8 cellular contexts compared by ENCODE assay signal in the genomic region with DNA sequence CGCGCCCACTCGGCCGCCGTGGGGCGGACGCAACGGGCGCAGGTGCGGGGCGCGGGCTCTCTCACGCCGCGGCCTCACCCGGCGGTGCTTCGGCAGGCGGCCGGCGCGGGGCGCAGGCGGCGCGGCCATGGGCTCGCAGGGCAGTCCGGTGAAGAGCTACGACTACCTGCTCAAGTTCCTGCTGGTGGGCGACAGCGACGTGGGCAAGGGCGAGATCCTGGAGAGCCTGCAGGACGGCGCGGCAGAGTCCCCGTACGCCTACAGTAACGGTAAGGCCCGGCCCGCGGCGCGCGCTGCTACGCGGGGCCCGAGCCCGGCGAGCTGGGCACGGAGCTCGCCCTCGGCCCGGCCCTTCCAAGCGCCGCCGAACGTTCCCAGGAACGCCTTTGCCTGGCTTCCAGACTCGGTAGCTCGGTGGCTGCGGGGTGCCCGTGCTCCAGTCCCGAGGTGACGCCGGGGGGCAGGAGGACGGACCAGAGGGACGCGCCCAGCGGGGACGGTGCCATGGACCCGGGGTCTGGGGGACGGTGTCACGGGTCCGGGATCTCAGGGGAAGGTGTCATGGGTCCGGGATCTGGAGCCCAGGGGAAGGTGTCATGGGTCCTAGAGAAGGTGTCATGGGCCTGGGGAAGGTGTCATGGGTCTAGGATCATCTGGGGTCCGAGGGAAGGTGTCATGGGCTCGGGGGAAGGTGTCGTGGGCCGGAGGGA. TPM values are rescaled to one million over a fixed set of nuclear protein-coding genes. Genes with fewer than 3 reads are reported as not detected.
A peak's percentile ranks its signal among the peaks of the same experiment; 100 is the strongest.
DNase-seq lines count a peak whose midpoint lies in the region; ATAC-seq, FAIRE-seq and TF ChIP-seq lines count a peak whose summit lies in the region.

No MANE protein-coding gene starts in this region.

- peak; percentile 70 for DNase-seq in AG08396 (ENCODE audit: low spot score)
- peak; percentile 36 for DNase-seq in activated CD8-positive, alpha-beta T cell treated with anti-CD3 and anti-CD28 coated beads for 36 hours
- DNase-seq in hepatocyte (ENCODE audit: low spot score): peak; percentile 80
- no peak for DNase-seq in small intestine
- DNase-seq in mesenteric fat pad (ENCODE audit: low spot score): no peak
- DNase-seq in DMS79 (lab: John Stamatoyannopoulos, UW): no peak
- no peak for DNase-seq in NCI-H82 (lab: John Stamatoyannopoulos, UW)

- peak overlapping the region; percentile 63 for H3K27ac Mint-ChIP-seq in activated CD8-positive, alpha-beta T cell treated with anti-CD3 and anti-CD28 coated beads for 36 hours

- intact Hi-C loops in activated CD8-positive, alpha-beta T cell treated with anti-CD3 and anti-CD28 coated beads for 36 hours (cut with micrococcal nuclease): no loop called here

- WGBS in hepatocyte (ENCODE audit: low lambda C conversion rate, missing lambda C conversion rate): 6% methylated on average over 45 of the region's 80 CpGs
- WGBS in small intestine, 3 donors: 1 to 2% (median 2%) methylated on average over 65 to 80 of the region's 80 CpGs

- CTCF ChIA-PET in activated CD8-positive, alpha-beta T cell treated with anti-CD3 and anti-CD28 coated beads for 36 hours (lab: Charles Lee): no interaction called here

- no peak overlapping the region for H2AFZ ChIP-seq in hepatocyte

- H3K4me1 Mint-ChIP-seq in activated CD8-positive, alpha-beta T cell treated with anti-CD3 and anti-CD28 coated beads for 36 hours (ENCODE audit: low read depth): peaks cover 22% of the 10 kb centered on the region

- no peak for FAIRE-seq in small intestine (lab: Jason Lieb, UNC)

- peak; percentile 7 for ATAC-seq in GM21619 (IDR thresholded peaks at IDR 0.05; ENCODE audit: unreplicated experiment)
- ATAC-seq in activated CD8-positive, alpha-beta T cell treated with anti-CD3 and anti-CD28 coated beads for 36 hours: no peak

- H3K27me3 ChIP-seq in hepatocyte: no peaks in the 10 kb centered on the region
- H3K27me3 ChIP-seq in small intestine (ENCODE audit: control insufficient read depth in 2 of 2, insufficient read depth in 2 of 2, low read length in 2 of 2): no peaks in the 10 kb centered on the region

- no peak for TF ChIP-seq CTCF in activated CD8-positive, alpha-beta T cell treated with anti-CD3 and anti-CD28 coated beads for 36 hours (IDR thresholded peaks at IDR 0.05)
- no peak for TF ChIP-seq CTCF in hepatocyte (IDR thresholded peaks at IDR 0.05; ENCODE audit: poor library complexity)

- H3K79me2 ChIP-seq in hepatocyte: peaks cover 63% of the 10 kb centered on the region

- peak overlapping the region; percentile 98 for H3K4me2 ChIP-seq in hepatocyte

- POLR2A ChIA-PET in activated CD8-positive, alpha-beta T cell treated with anti-CD3 and anti-CD28 coated beads for 36 hours (lab: Charles Lee): interaction anchor here (0.8 to 1.5 kb wide), 2 partner anchors 20 to 46 kb away, joined by 3 to 5 read pairs; partner anchors contain the start of gene METTL26

- peaks cover 12% of the 10 kb centered on the region for H4K20me1 ChIP-seq in hepatocyte (ENCODE audit: insufficient read depth, poor library complexity, severe bottlenecking)

- no peaks in the 10 kb centered on the region for H3K9me3 ChIP-seq in hepatocyte (ENCODE audit: low read depth)
- H3K9me3 ChIP-seq in small intestine (ENCODE audit: control insufficient read depth, low read depth): no peaks in the 10 kb centered on the region

- H3K4me3 ChIP-seq in hepatocyte (peak overlapping the region; percentile 93), small intestine (ENCODE audit: low read depth in 1 of 2, low read length in 2 of 2) (peak overlapping the region; percentile 71 to 91)

- H3K36me3 ChIP-seq in hepatocyte (replicated peaks; ENCODE audit: insufficient read depth, low read depth): no peaks in the 10 kb centered on the region
- no peaks in the 10 kb centered on the region for H3K36me3 ChIP-seq in small intestine (ENCODE audit: control insufficient read depth in 2 of 2, insufficient read depth in 2 of 2, low read length in 2 of 2)

- H3K4me3 Mint-ChIP-seq in activated CD8-positive, alpha-beta T cell treated with anti-CD3 and anti-CD28 coated beads for 36 hours: peak overlapping the region; percentile 83

- no peaks in the 10 kb centered on the region for H3K9me2 ChIP-seq in hepatocyte (replicated peaks; ENCODE audit: insufficient read depth)

- peak overlapping the region; percentile 94 for H3K27ac ChIP-seq in hepatocyte
- peak overlapping the region; percentile 89 to 95 for H3K27ac ChIP-seq in small intestine (ENCODE audit: low read depth in 1 of 2, low read length in 1 of 2)

- peaks cover 46% of the 10 kb centered on the region for H3K4me1 ChIP-seq in hepatocyte (ENCODE audit: insufficient read depth)
- peaks cover 4 to 16% of the 10 kb centered on the region in 2 donors for H3K4me1 ChIP-seq in small intestine (ENCODE audit: control insufficient read depth in 2 of 2, insufficient read depth in 1 of 2, low read depth in 1 of 2, low read length in 1 of 2)

- no peaks in the 10 kb centered on the region for H3K9me3 Mint-ChIP-seq in activated CD8-positive, alpha-beta T cell treated with anti-CD3 and anti-CD28 coated beads for 36 hours

- no peaks in the 10 kb centered on the region for H3K27me3 Mint-ChIP-seq in activated CD8-positive, alpha-beta T cell treated with anti-CD3 and anti-CD28 coated beads for 36 hours

- H3K36me3 Mint-ChIP-seq in activated CD8-positive, alpha-beta T cell treated with anti-CD3 and anti-CD28 coated beads for 36 hours (ENCODE audit: low read depth): peaks cover 13% of the 10 kb centered on the region

RNA-seq across cellular contexts. Expression of gene RAB40C, which starts 0.5 kb away (rescaled TPM):
- total RNA-seq in activated CD8-positive, alpha-beta T cell treated with anti-CD3 and anti-CD28 coated beads for 36 hours: 1 to 10 TPM; 8.1 to 8.8 TPM
- 28.4 and 30.2 TPM in 2 replicates for total RNA-seq in hepatocyte
- polyA plus RNA-seq in hepatocyte: 30.8 and 32.7 TPM in 2 replicates
- polyA plus RNA-seq in small intestine: 10 to 100 TPM; 28.9 to 49.0 (median 39.7) TPM
- 17.3 TPM for total RNA-seq in mesenteric fat pad

RNA-seq across cellular contexts. Expression of gene PIGQ, which starts 20.6 kb away (rescaled TPM):
- 10 to 100 TPM; 18.5 to 18.6 TPM for total RNA-seq in activated CD8-positive, alpha-beta T cell treated with anti-CD3 and anti-CD28 coated beads for 36 hours
- 26.7 and 30.0 TPM in 2 replicates for total RNA-seq in hepatocyte
- 58.6 and 64.6 TPM in 2 replicates for polyA plus RNA-seq in hepatocyte
- polyA plus RNA-seq in small intestine: 10 to 100 TPM; 26.8 to 43.5 (median 29.2) TPM
- total RNA-seq in mesenteric fat pad: 32.4 TPM

RNA-seq across cellular contexts. Expression of gene NHLRC4, which starts 23.5 kb away (rescaled TPM):
- total RNA-seq in activated CD8-positive, alpha-beta T cell treated with anti-CD3 and anti-CD28 coated beads for 36 hours: under 1 TPM; 0.41 to 0.72 TPM
- 1.0 and 1.2 TPM in 2 replicates for total RNA-seq in hepatocyte
- 0.25 and 1.7 TPM in 2 replicates for polyA plus RNA-seq in hepatocyte
- under 1 TPM in 2 of 3 donors, not detected in 1; 0.45 to 0.79 TPM for polyA plus RNA-seq in small intestine
- total RNA-seq in mesenteric fat pad: 1.3 TPM

RNA-seq across cellular contexts. Expression of gene PRR35, which starts 30.1 kb away (rescaled TPM):
- not detected for total RNA-seq in activated CD8-positive, alpha-beta T cell treated with anti-CD3 and anti-CD28 coated beads for 36 hours
- total RNA-seq in hepatocyte (not detected in 2 replicates), mesenteric fat pad (not detected)
- polyA plus RNA-seq in hepatocyte (not detected in 2 replicates), small intestine (not detected)

RNA-seq across cellular contexts. Expression of gene WFIKKN1, which starts 40.5 kb away (rescaled TPM):
- total RNA-seq in activated CD8-positive, alpha-beta T cell treated with anti-CD3 and anti-CD28 coated beads for 36 hours: under 1 TPM in 1 of 2 experiments, not detected in 1; 0.25 TPM
- total RNA-seq in hepatocyte (0.24 and 0.43 TPM in 2 replicates), mesenteric fat pad (0.55 TPM)
- polyA plus RNA-seq in hepatocyte (0.88 and 2.1 TPM in 2 replicates), small intestine (1 to 10 TPM in 2 of 3 donors, under 1 TPM in 1; 0.60 to 7.6 (median 5.7) TPM)

Comparison
In these comparisons a context has a peak if more than half of its experiments do, and no peak if none do; other contexts are left out.
1. DNase-seq: peak in AG08396 (single experiment), activated CD8-positive, alpha-beta T cell treated with anti-CD3 and anti-CD28 coated beads for 36 hours (single experiment) and hepatocyte (single experiment); none in small intestine (single experiment), mesenteric fat pad (single experiment), DMS79 (single experiment) and NCI-H82 (single experiment).